In the genomic region with DNA sequence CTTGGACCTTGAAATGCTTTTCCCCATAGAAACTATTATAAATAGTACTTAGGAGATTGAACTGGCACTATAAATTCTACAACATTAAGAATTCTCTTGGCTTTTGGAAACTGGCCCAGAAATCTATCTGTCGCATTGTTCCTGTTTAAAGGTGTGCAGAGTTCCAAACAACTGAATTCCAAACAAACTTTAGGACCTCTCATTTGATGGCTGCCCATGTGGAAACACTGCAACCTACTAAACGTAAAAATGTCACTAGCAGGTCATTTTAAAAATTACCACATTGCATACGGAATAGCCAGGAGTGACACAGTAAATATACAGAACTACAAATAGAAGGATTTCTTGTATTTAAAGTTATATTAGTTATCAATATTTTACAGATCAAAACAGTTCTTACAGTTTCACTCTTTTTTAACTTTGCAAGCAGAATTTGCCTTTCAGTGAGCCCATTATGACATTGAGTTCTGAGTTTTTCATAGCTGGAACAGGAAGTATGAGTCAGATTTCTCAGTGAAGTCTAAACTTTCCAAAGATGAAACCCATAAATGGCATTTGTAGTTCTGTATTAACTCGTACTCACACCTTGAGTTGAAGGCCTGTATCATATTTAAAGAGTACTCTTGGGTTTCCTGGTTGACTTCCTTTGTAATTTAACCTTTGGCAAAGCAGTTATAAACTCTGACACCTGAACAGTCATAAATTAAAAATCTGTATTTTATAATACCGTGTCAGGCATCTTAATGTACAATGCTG, we compare ENCODE assay signal across 7 cellular contexts.
DNase-seq lines count a peak whose midpoint lies in the region; ATAC-seq and TF ChIP-seq lines count a peak whose summit lies in the region.

No MANE protein-coding gene starts in this region.

- no peaks in the 10 kb centered on the region for H3K27me3 Mint-ChIP-seq in activated naive CD8-positive, alpha-beta T cell treated with anti-CD3 and anti-CD28 coated beads for 36 hours

- H3K27ac ChIP-seq in stomach: peak overlapping the region in 2 of 5 donors; percentile 23 to 64

- no peaks in the 10 kb centered on the region for H3K36me3 ChIP-seq in stomach

- no peak overlapping the region for H3K4me3 ChIP-seq in stomach

- in situ Hi-C loops in GM13977 (cut with MboI; ENCODE audit: low pct_unique_long_range_greater_than_20kb, low sequenced_read_pairs, unreplicated experiment): no loop called here

- TF ChIP-seq CTCF in GM13977 (IDR thresholded peaks at IDR 0.05; ENCODE audit: extremely low read depth, insufficient read depth, missing control alignments) (no peak), stomach (IDR thresholded peaks at IDR 0.05) (no peak)

- H3K4me1 ChIP-seq in stomach: peaks cover 0 to 31% (median 19%) of the 10 kb centered on the region in 4 donors

- intact Hi-C loops in stomach (cut with DNase I; ENCODE audit: low total_unique reads): no loop called here

- no peaks in the 10 kb centered on the region for H3K9me3 ChIP-seq in stomach

- H3K27ac Mint-ChIP-seq in activated naive CD8-positive, alpha-beta T cell treated with anti-CD3 and anti-CD28 coated beads for 36 hours: peak overlapping the region; percentile 83

- TF ChIP-seq POLR2A in stomach (IDR thresholded peaks at IDR 0.05): no peak

- TF ChIP-seq EP300 in stomach (IDR thresholded peaks at IDR 0.05): no peak

- H3K36me3 Mint-ChIP-seq in activated naive CD8-positive, alpha-beta T cell treated with anti-CD3 and anti-CD28 coated beads for 36 hours: peaks cover 3% of the 10 kb centered on the region

- DNase-seq in GM13977 (ENCODE audit: low spot score) (peak; percentile 49), HS-27A (ENCODE audit: low read depth) (peak; percentile 11), myocyte (ENCODE audit: low read depth) (peak; percentile 26), inferior parietal cortex (ENCODE audit: extremely low spot score) (no peak), stomach (no peak)
- DNase-seq in activated naive CD8-positive, alpha-beta T cell treated with anti-CD3 and anti-CD28 coated beads for 36 hours: no peak

- no peaks in the 10 kb centered on the region for H3K27me3 ChIP-seq in stomach

- H3K4me1 Mint-ChIP-seq in activated naive CD8-positive, alpha-beta T cell treated with anti-CD3 and anti-CD28 coated beads for 36 hours: peaks cover 25% of the 10 kb centered on the region

- no peaks in the 10 kb centered on the region for H3K9me3 Mint-ChIP-seq in activated naive CD8-positive, alpha-beta T cell treated with anti-CD3 and anti-CD28 coated beads for 36 hours

- ATAC-seq in GM21515 (IDR thresholded peaks at IDR 0.05; ENCODE audit: unreplicated experiment): peak; percentile 99

- peak overlapping the region; percentile 7 for H3K4me3 Mint-ChIP-seq in activated naive CD8-positive, alpha-beta T cell treated with anti-CD3 and anti-CD28 coated beads for 36 hours

- 27 to 46% (median 36%) methylated on average over 5 of the region's 5 CpGs for WGBS in stomach, 5 donors

Comparison
In these comparisons a context has a peak if more than half of its experiments do, and no peak if none do; other contexts are left out.
1. DNase-seq: peak in GM13977 (single experiment), HS-27A (single experiment) and myocyte (single experiment); none in activated naive CD8-positive, alpha-beta T cell treated with anti-CD3 and anti-CD28 coated beads for 36 hours (single experiment), inferior parietal cortex (single experiment) and stomach (single experiment).